13 cellular contexts compared by ENCODE assay signal in the genomic region with DNA sequence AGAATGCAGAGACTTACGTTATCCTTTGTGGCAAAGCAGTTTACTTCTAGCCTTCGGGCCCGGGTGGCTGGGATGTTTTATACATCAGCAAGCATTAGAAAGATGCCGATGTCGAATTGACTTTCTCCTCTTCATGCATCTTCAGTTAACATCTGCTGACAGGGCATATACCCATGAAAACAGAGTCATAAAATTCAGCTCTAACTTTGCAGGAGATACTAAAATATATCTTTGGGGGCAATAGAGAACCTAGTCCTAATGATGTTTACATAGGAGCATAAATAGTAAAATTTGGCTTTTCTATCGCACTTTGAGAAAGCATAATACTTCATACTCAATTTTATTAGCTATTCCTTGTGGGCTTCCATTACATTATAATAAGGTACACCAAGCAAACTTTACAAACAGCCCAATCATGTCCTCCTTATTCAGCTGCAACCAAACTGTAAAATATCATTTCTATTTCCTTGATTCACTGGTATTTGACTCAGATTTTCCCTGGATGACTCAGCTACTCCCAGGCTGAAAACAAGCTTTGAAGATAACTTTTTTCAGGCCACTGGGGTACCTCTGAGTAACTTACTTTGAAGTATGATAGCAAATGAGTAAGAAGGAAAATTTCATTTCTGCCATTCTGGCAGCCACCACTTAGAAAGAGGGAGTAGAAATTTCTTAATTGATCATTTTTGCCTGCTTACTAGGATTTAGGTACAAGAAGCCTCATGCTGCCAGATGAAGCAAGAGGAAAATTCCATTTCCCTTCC.
A peak's percentile ranks its signal among the peaks of the same experiment; 100 is the strongest.
DNase-seq lines count a peak whose midpoint lies in the region; ATAC-seq, FAIRE-seq and TF ChIP-seq lines count a peak whose summit lies in the region.
"Had no signal": no experiment of that assay in that cellular context is flagged by ENCODE, and none has a peak within 500 bp of the region (broad histone marks: within the 10 kb centered on the region; RNA-seq: fewer than 3 reads in every experiment).

No MANE protein-coding gene starts in this region.

- H3K27me3 ChIP-seq in HepG2 (ENCODE audit: control insufficient read depth in 1 of 2, insufficient read depth in 2 of 2, low read length in 2 of 2) (no peaks in the 10 kb centered on the region), right lobe of liver (no peaks in the 10 kb centered on the region)
- H3K27me3 ChIP-seq: ovary had no signal

- no peak for ATAC-seq in HepG2
- no peak for ATAC-seq in right lobe of liver
- ATAC-seq in SK-N-SH treated with all-trans-retinoic acid at 6 μM for 48 hours: peak; percentile 92
- ATAC-seq: stimulated activated memory B cell treated with anti-CD40 and anti-IgM and Interleukin-4, amounts not matched to agents 10 μg/mL and 1 μg/mL and 100 μg/mL, for 72 hours had no signal

- no peak for TF ChIP-seq CTCF in HepG2 (CRISPR knock-in tag; IDR thresholded peaks at IDR 0.05)
- TF ChIP-seq CTCF in right lobe of liver (IDR thresholded peaks at IDR 0.05): no peak

- no TSS peak for BruUV-seq in HepG2 (replicated peaks; lab: Mats Ljungman, UMichigan)

- H3K36me3 ChIP-seq in HepG2 (replicated peaks in 1 of 2; ENCODE audit: control insufficient read depth in 1 of 2, insufficient read depth in 2 of 2, low read length in 2 of 2): no peaks in the 10 kb centered on the region
- H3K36me3 ChIP-seq in right lobe of liver: no peaks in the 10 kb centered on the region
- H3K36me3 ChIP-seq: ovary, WERI-Rb-1 had no signal

- no peak overlapping the region for H3K4me2 ChIP-seq in HepG2 (ENCODE audit: low read depth, low read length)

- CTCF ChIA-PET in HepG2 (lab: Yijun Ruan, JAX; ENCODE audit: low intra/inter-chr PET ratio, low total read pairs): no interaction called here

- H4K20me1 ChIP-seq in HepG2 (ENCODE audit: insufficient read depth, low read length): no peaks in the 10 kb centered on the region

- H3K27me3 Mint-ChIP-seq in activated T-helper 1 cell treated with anti-CD3 and anti-CD28 coated beads, Interleukin-12 subunit alpha, Interleukin-12 subunit beta, Interleukin-2, Interleukin-4 antibody, amounts not matched to agents 30 ng/mL and 10 ng/mL and 1 ng/mL, durations not matched to agents 14 hours and 24 hours and 36 hours (ENCODE audit: insufficient read depth): no peaks in the 10 kb centered on the region
- H3K27me3 Mint-ChIP-seq: stimulated activated memory B cell treated with anti-CD40 and anti-IgM and Interleukin-4, amounts not matched to agents 10 μg/mL and 1 μg/mL and 100 μg/mL, for 72 hours had no signal

- H3K4me3 ChIP-seq in HepG2 (replicated peaks in 1 of 3; ENCODE audit: insufficient read depth in 1 of 3, low read depth in 2 of 3, low read length in 3 of 3): no peak overlapping the region
- H3K4me3 ChIP-seq in right lobe of liver: no peak overlapping the region
- H3K4me3 ChIP-seq: ovary had no signal

- no peak for TF ChIP-seq POLR2A in HepG2 (IDR thresholded peaks at IDR 0.05; ENCODE audit: insufficient read depth in 1 of 2, low read depth in 2 of 2, low read length in 2 of 2)
- TF ChIP-seq POLR2A in right lobe of liver (IDR thresholded peaks at IDR 0.05): no peak

- H2AFZ ChIP-seq in HepG2 (ENCODE audit: low read length): no peak overlapping the region

- no peaks in the 10 kb centered on the region for H3K36me3 Mint-ChIP-seq in activated T-helper 1 cell treated with anti-CD3 and anti-CD28 coated beads, Interleukin-12 subunit alpha, Interleukin-12 subunit beta, Interleukin-2, Interleukin-4 antibody, amounts not matched to agents 30 ng/mL and 10 ng/mL and 1 ng/mL, durations not matched to agents 14 hours and 24 hours and 36 hours (ENCODE audit: low read depth)
- H3K36me3 Mint-ChIP-seq: brain; stimulated activated memory B cell treated with anti-CD40 and anti-IgM and Interleukin-4, amounts not matched to agents 10 μg/mL and 1 μg/mL and 100 μg/mL, for 72 hours had no signal

- FAIRE-seq in HepG2 (lab: Jason Lieb, UNC): no peak

- no peak for TF ChIP-seq RAD21 in HepG2 (CRISPR knock-in tag; IDR thresholded peaks at IDR 0.05)

- H3K4me1 ChIP-seq in HepG2 (ENCODE audit: insufficient read depth, low read length) (no peaks in the 10 kb centered on the region), right lobe of liver (no peaks in the 10 kb centered on the region)

- H3K4me3 Mint-ChIP-seq in activated T-helper 1 cell treated with anti-CD3 and anti-CD28 coated beads, Interleukin-12 subunit alpha, Interleukin-12 subunit beta, Interleukin-2, Interleukin-4 antibody, amounts not matched to agents 30 ng/mL and 10 ng/mL and 1 ng/mL, durations not matched to agents 14 hours and 24 hours and 36 hours: no peak overlapping the region
- H3K4me3 Mint-ChIP-seq: brain; stimulated activated memory B cell treated with anti-CD40 and anti-IgM and Interleukin-4, amounts not matched to agents 10 μg/mL and 1 μg/mL and 100 μg/mL, for 72 hours had no signal

- H3K9me3 ChIP-seq in HepG2 (ENCODE audit: low read length) (no peaks in the 10 kb centered on the region), right lobe of liver (no peaks in the 10 kb centered on the region)
- H3K9me3 ChIP-seq: ovary had no signal

- no peaks in the 10 kb centered on the region for H3K4me1 Mint-ChIP-seq in activated T-helper 1 cell treated with anti-CD3 and anti-CD28 coated beads, Interleukin-12 subunit alpha, Interleukin-12 subunit beta, Interleukin-2, Interleukin-4 antibody, amounts not matched to agents 30 ng/mL and 10 ng/mL and 1 ng/mL, durations not matched to agents 14 hours and 24 hours and 36 hours (ENCODE audit: low read depth)
- H3K4me1 Mint-ChIP-seq: brain; stimulated activated memory B cell treated with anti-CD40 and anti-IgM and Interleukin-4, amounts not matched to agents 10 μg/mL and 1 μg/mL and 100 μg/mL, for 72 hours had no signal

- no peaks in the 10 kb centered on the region for H3K9me3 Mint-ChIP-seq in activated T-helper 1 cell treated with anti-CD3 and anti-CD28 coated beads, Interleukin-12 subunit alpha, Interleukin-12 subunit beta, Interleukin-2, Interleukin-4 antibody, amounts not matched to agents 30 ng/mL and 10 ng/mL and 1 ng/mL, durations not matched to agents 14 hours and 24 hours and 36 hours

- TF ChIP-seq EP300 in HepG2 (IDR thresholded peaks at IDR 0.05; ENCODE audit: low read depth in 2 of 2, low read length in 2 of 2): no peak
- no peak for TF ChIP-seq EP300 in HepG2 (CRISPR knock-in tag; IDR thresholded peaks at IDR 0.05; ENCODE audit: borderline replicate concordance)

- POLR2A ChIA-PET in HepG2 (lab: Yijun Ruan, JAX): no interaction called here

- H3K27ac ChIP-seq in HepG2 (ENCODE audit: extremely low read length, insufficient read depth, low read length): no peak overlapping the region
- H3K27ac ChIP-seq in right lobe of liver: no peak overlapping the region
- H3K27ac ChIP-seq: C4-2B, ovary, WERI-Rb-1 had no signal

- in situ Hi-C loops in HepG2 (cut with HindIII; ENCODE audit: extremely low pct_ligation_motif_present, low pct_unique_long_range_greater_than_20kb): no loop called here

- 75% methylated on average over 6 of the region's 6 CpGs for WGBS in HepG2 (ENCODE audit: low lambda C conversion rate)
- WGBS in right lobe of liver (ENCODE audit: insufficient coverage, low coverage, low lambda C conversion rate, missing lambda C conversion rate): 80% methylated on average over 6 of the region's 6 CpGs

- H3K27ac Mint-ChIP-seq in activated T-helper 1 cell treated with anti-CD3 and anti-CD28 coated beads, Interleukin-12 subunit alpha, Interleukin-12 subunit beta, Interleukin-2, Interleukin-4 antibody, amounts not matched to agents 30 ng/mL and 10 ng/mL and 1 ng/mL, durations not matched to agents 14 hours and 24 hours and 36 hours: no peak overlapping the region
- H3K27ac Mint-ChIP-seq: stimulated activated memory B cell treated with anti-CD40 and anti-IgM and Interleukin-4, amounts not matched to agents 10 μg/mL and 1 μg/mL and 100 μg/mL, for 72 hours had no signal

- no peaks in the 10 kb centered on the region for H3K79me2 ChIP-seq in HepG2 (ENCODE audit: insufficient read depth, low read length)

- intact Hi-C loops in HepG2 (cut with micrococcal nuclease; ENCODE audit: unreplicated experiment): no loop called here
- intact Hi-C loops in right lobe of liver (cut with DNase I): no loop called here
- intact Hi-C loops in activated T-helper 1 cell treated with anti-CD3 and anti-CD28 coated beads, Interleukin-12 subunit alpha, Interleukin-12 subunit beta, Interleukin-2, Interleukin-4 antibody, amounts not matched to agents 30 ng/mL and 10 ng/mL and 1 ng/mL, durations not matched to agents 14 hours and 24 hours and 36 hours (cut with micrococcal nuclease): no loop called here

- DNase-seq in HepG2 (ENCODE audit: low spot score) (peak; percentile 3), right lobe of liver (no peak), fibroblast of the conjunctiva (ENCODE audit: low read depth) (peak; percentile 68), stromal cell of bone marrow (ENCODE audit: low read depth) (peak; percentile 92), SK-N-DZ (ENCODE audit: low spot score) (no peak), NCI-H2107 treated with DMSO at 0.1 percent for 48 hours (lab: John Stamatoyannopoulos, UW; ENCODE audit: unreplicated experiment) (no peak)
- DNase-seq in activated T-helper 1 cell treated with anti-CD3 and anti-CD28 coated beads, Interleukin-12 subunit alpha, Interleukin-12 subunit beta, Interleukin-2, Interleukin-4 antibody, amounts not matched to agents 30 ng/mL and 10 ng/mL and 1 ng/mL, durations not matched to agents 14 hours and 24 hours and 36 hours (ENCODE audit: low spot score): no peak
- DNase-seq: WERI-Rb-1 had no signal

- no peak overlapping the region for H3K9ac ChIP-seq in HepG2 (ENCODE audit: insufficient read depth, low read depth, low read length)

TF ChIP-seq in HepG2, 621 proteins besides CTCF, POLR2A, EP300 and RAD21 (continues in another document):
- no peak for TF ChIP-seq HOXA5 (CRISPR knock-in tag; IDR thresholded peaks at IDR 0.05)

TF ChIP-seq in SK-N-SH treated with all-trans-retinoic acid at 6 μM for 48 hours, 23 proteins besides CTCF, POLR2A, EP300 and RAD21:
- TF ChIP-seq RARB (CRISPR knock-in tag; IDR thresholded peaks at IDR 0.05) (no peak), ZNF8 (CRISPR knock-in tag; IDR thresholded peaks at IDR 0.05) (no peak), GLIS3 (CRISPR knock-in tag; IDR thresholded peaks at IDR 0.05) (no peak), ISL1 (CRISPR knock-in tag; IDR thresholded peaks at IDR 0.05) (peak; percentile 10; the same call in 1 of the 2 replicates), ZFP3 (CRISPR knock-in tag; IDR thresholded peaks at IDR 0.05) (0 out of 2 replicates have a peak, but pooled peaks have one; percentile 21), TOX (CRISPR knock-in tag; IDR thresholded peaks at IDR 0.05; ENCODE audit: borderline replicate concordance) (no peak), SNAI2 (CRISPR knock-in tag; IDR thresholded peaks at IDR 0.05) (no peak), ARNTL (CRISPR knock-in tag; IDR thresholded peaks at IDR 0.05; ENCODE audit: borderline replicate concordance, low read depth) (no peak), BACH2 (CRISPR knock-in tag; IDR thresholded peaks at IDR 0.05; ENCODE audit: borderline replicate concordance) (no peak)

Comparison
In these comparisons a context has a peak if more than half of its experiments do, and no peak if none do; other contexts are left out.
1. DNase-seq: peak in HepG2 (single experiment), fibroblast of the conjunctiva (single experiment) and stromal cell of bone marrow (single experiment); none in right lobe of liver (0 of 3), SK-N-DZ (single experiment), NCI-H2107 treated with DMSO at 0.1 percent for 48 hours (single experiment) and activated T-helper 1 cell treated with anti-CD3 and anti-CD28 coated beads, Interleukin-12 subunit alpha, Interleukin-12 subunit beta, Interleukin-2, Interleukin-4 antibody, amounts not matched to agents 30 ng/mL and 10 ng/mL and 1 ng/mL, durations not matched to agents 14 hours and 24 hours and 36 hours (single experiment).